In the genomic region with DNA sequence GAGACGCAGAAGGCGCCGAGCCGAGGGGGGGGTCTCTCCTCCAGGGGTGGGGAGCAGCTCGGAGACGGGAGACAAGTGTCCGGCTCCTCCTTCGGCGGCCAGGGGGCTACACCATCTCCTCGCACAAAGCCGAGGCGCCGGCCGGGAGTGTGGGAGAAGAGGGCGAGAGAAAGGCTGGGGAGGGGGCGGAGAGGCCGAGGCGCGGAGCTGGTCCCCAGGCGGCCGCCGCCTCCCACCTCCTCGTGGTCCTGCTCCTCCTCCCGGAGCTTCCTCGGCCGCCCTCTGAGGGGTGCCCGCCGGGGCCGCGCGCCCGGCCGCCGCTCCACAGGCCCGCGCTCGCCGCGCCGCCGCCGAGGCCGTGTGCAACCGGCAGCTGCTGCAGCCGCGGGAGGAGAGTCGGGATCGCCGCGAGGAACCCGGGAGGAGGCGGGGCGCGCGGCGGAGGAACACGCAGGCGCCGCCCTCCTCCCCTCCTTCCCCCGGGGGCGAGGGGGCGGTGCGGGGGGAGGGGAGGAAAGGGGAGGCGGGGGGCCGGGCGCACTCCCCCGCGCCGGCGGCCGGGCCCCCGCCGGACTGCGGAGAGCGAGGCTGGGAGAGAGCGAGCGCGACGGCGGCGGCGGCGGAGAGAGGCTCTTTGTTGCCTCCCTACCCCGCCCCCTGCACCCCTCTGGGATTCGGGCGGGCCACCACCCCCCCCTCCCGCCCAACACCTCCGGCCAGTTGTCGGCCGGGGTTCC, we compare ENCODE assay signal across 8 cellular contexts. TPM values are rescaled to one million over a fixed set of nuclear protein-coding genes. Genes with fewer than 3 reads are reported as not detected.
DNase-seq lines count a peak whose midpoint lies in the region; ATAC-seq and TF ChIP-seq lines count a peak whose summit lies in the region.

Gene ENAH, minus strand, starts transcription at position 398 of the 737 bp plus-strand sequence. CDS start 433 bp downstream, outside the sequence.

- DNase-seq in GM12864 (ENCODE audit: low read depth): no peak
- peak; percentile 51 for DNase-seq in NCI-H526 treated with DMSO at 0.1 percent for 48 hours (lab: John Stamatoyannopoulos, UW)
- peak; percentile 30 for DNase-seq in activated T-cell treated with anti-CD3 and anti-CD28 coated beads for 4 hours
- no peak for DNase-seq in epithelial cell of proximal tubule (ENCODE audit: low read depth)
- DNase-seq in mesothelial cell of epicardium (ENCODE audit: low spot score in 2 of 2, unreplicated experiment in 2 of 2): peak; percentile 81 to 84
- DNase-seq in stimulated activated naive B cell treated with anti-CD40 and anti-IgM and Interleukin-4, amounts not matched to agents 10 μg/mL and 1 μg/mL and 100 μg/mL, for 72 hours: peak; percentile 31

- no peaks in the 10 kb centered on the region for H3K27me3 Mint-ChIP-seq in mesothelial cell of epicardium (ENCODE audit: low read depth)
- H3K27me3 Mint-ChIP-seq in stimulated activated naive B cell treated with anti-CD40 and anti-IgM and Interleukin-4, amounts not matched to agents 10 μg/mL and 1 μg/mL and 100 μg/mL, for 72 hours: peaks cover 0 to 6% of the 10 kb centered on the region in 2 donors

- H3K9me3 Mint-ChIP-seq in mesothelial cell of epicardium: no peaks in the 10 kb centered on the region
- H3K9me3 Mint-ChIP-seq in stimulated activated naive B cell treated with anti-CD40 and anti-IgM and Interleukin-4, amounts not matched to agents 10 μg/mL and 1 μg/mL and 100 μg/mL, for 72 hours: no peaks in the 10 kb centered on the region

- TF ChIP-seq CTCF in GM12864 (IDR thresholded peaks at IDR 0.05; ENCODE audit: low read depth, low read length, missing control alignments) (no peak), epithelial cell of proximal tubule (conservative IDR thresholded peaks at IDR 0.05; ENCODE audit: low read depth, low read length) (no peak), mesothelial cell of epicardium (IDR thresholded peaks at IDR 0.05; ENCODE audit: unreplicated experiment) (no peak)

- peaks cover 60% of the 10 kb centered on the region for H3K4me1 Mint-ChIP-seq in mesothelial cell of epicardium
- H3K4me1 Mint-ChIP-seq in stimulated activated naive B cell treated with anti-CD40 and anti-IgM and Interleukin-4, amounts not matched to agents 10 μg/mL and 1 μg/mL and 100 μg/mL, for 72 hours: peaks cover 7 to 14% of the 10 kb centered on the region in 2 donors

- H3K36me3 Mint-ChIP-seq in mesothelial cell of epicardium: no peaks in the 10 kb centered on the region
- H3K36me3 Mint-ChIP-seq in stimulated activated naive B cell treated with anti-CD40 and anti-IgM and Interleukin-4, amounts not matched to agents 10 μg/mL and 1 μg/mL and 100 μg/mL, for 72 hours: peaks cover 0 to 6% of the 10 kb centered on the region in 2 donors

- peak within 1 kb of the TSS; percentile 49 for H3K4me3 ChIP-seq in GM12864 (ENCODE audit: low read depth, low read length)
- peak within 1 kb of the TSS; percentile 97 for H3K4me3 ChIP-seq in epithelial cell of proximal tubule (ENCODE audit: low read depth, low read length)

- peak within 1 kb of the TSS; percentile 100 for H3K27ac Mint-ChIP-seq in mesothelial cell of epicardium
- H3K27ac Mint-ChIP-seq in stimulated activated naive B cell treated with anti-CD40 and anti-IgM and Interleukin-4, amounts not matched to agents 10 μg/mL and 1 μg/mL and 100 μg/mL, for 72 hours: peak within 1 kb of the TSS; percentile 83

- ATAC-seq in HG03135 (IDR thresholded peaks at IDR 0.05; ENCODE audit: unreplicated experiment) (peak; percentile 68), GM18519 (IDR thresholded peaks at IDR 0.05; ENCODE audit: low FRiP score, unreplicated experiment) (no peak)
- peak; percentile 80 to 81 for ATAC-seq in stimulated activated naive B cell treated with anti-CD40 and anti-IgM and Interleukin-4, amounts not matched to agents 10 μg/mL and 1 μg/mL and 100 μg/mL, for 72 hours (replicated peaks)

- H3K4me3 Mint-ChIP-seq in mesothelial cell of epicardium: peak within 1 kb of the TSS; percentile 99
- H3K4me3 Mint-ChIP-seq in stimulated activated naive B cell treated with anti-CD40 and anti-IgM and Interleukin-4, amounts not matched to agents 10 μg/mL and 1 μg/mL and 100 μg/mL, for 72 hours: peak within 1 kb of the TSS; percentile 86 to 93

RNA-seq across cellular contexts. Expression of gene ENAH, which starts in this region (rescaled TPM):
- 37.7 and 39.0 TPM in 2 replicates for total RNA-seq in epithelial cell of proximal tubule
- total RNA-seq in mesothelial cell of epicardium: 137 to 144 TPM (median 140 TPM) in 3 replicates

Comparison
In these comparisons a context has a peak if more than half of its experiments do, and no peak if none do; other contexts are left out.
1. DNase-seq: peak in NCI-H526 treated with DMSO at 0.1 percent for 48 hours (single experiment), activated T-cell treated with anti-CD3 and anti-CD28 coated beads for 4 hours (single experiment), mesothelial cell of epicardium (2 of 2) and stimulated activated naive B cell treated with anti-CD40 and anti-IgM and Interleukin-4, amounts not matched to agents 10 μg/mL and 1 μg/mL and 100 μg/mL, for 72 hours (single experiment); none in GM12864 (single experiment) and epithelial cell of proximal tubule (single experiment).